Comparison of ENCODE assay signal across 11 cellular contexts in the genomic region with DNA sequence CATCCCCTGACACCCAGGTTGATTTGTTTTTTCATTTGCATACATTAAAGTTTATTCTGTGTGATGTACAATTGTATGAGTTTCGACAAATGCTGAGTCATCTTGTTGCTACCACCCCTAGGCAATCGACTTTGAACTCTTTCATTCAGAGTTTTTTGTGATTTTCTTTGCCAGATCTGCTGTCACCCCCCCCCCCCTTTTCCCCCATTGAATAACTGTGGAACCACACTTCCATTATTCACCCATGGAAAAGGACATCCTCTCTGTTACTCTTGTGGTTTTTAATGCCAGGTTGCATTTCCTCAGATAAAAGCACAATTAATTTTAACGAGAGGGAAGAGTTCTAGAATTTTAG. TPM values are rescaled to one million over a fixed set of nuclear protein-coding genes. Genes with fewer than 3 reads are reported as not detected.
DNase-seq lines count a peak whose midpoint lies in the region; ATAC-seq, FAIRE-seq and TF ChIP-seq lines count a peak whose summit lies in the region.
"Had no signal": no experiment of that assay in that cellular context is flagged by ENCODE, and none has a peak within 500 bp of the region (broad histone marks: within the 10 kb centered on the region; RNA-seq: fewer than 3 reads in every experiment).

No MANE protein-coding gene starts in this region.

- H3K4me3 ChIP-seq in endothelial cell of umbilical vein (replicated peaks in 1 of 3; ENCODE audit: insufficient read depth in 1 of 3, low read depth in 1 of 3, low read length in 3 of 3): no peak overlapping the region
- H3K4me3 ChIP-seq in small intestine (ENCODE audit: low read depth in 1 of 2, low read length in 2 of 2): no peak overlapping the region
- H3K4me3 ChIP-seq: coronary artery, MG63 had no signal

- H3K4me1 ChIP-seq in endothelial cell of umbilical vein (ENCODE audit: control insufficient read depth, extremely low read depth, insufficient read depth, low read length) (peaks cover 35% of the 10 kb centered on the region), small intestine (ENCODE audit: control insufficient read depth in 2 of 2, insufficient read depth in 1 of 2, low read depth in 1 of 2, low read length in 1 of 2) (peaks cover 19 to 42% of the 10 kb centered on the region in 2 donors)

- H3K27ac ChIP-seq in RWPE1: peak overlapping the region; percentile 58
- no peak overlapping the region for H3K27ac ChIP-seq in endothelial cell of umbilical vein (ENCODE audit: insufficient read depth, low read depth, low read length)
- peak overlapping the region in 1 of 2 donors; percentile 79 for H3K27ac ChIP-seq in small intestine (ENCODE audit: low read depth in 1 of 2, low read length in 1 of 2)
- H3K27ac ChIP-seq: coronary artery had no signal

- TF ChIP-seq CTCF in RWPE1 (conservative IDR thresholded peaks at IDR 0.05; ENCODE audit: low read depth): no peak
- TF ChIP-seq CTCF in endothelial cell of umbilical vein (IDR thresholded peaks at IDR 0.05; ENCODE audit: extremely low read depth in 1 of 2, insufficient read depth in 1 of 2, low read depth in 1 of 2, low read length in 2 of 2): no peak

- FAIRE-seq in endothelial cell of umbilical vein (lab: Jason Lieb, UNC): peak; percentile 42
- no peak for FAIRE-seq in small intestine (lab: Jason Lieb, UNC)

- 8 to 26% (median 19%) methylated on average over 3 of the region's 3 CpGs for WGBS in small intestine, 3 donors

- H3K36me3 Mint-ChIP-seq in activated CD4-positive, alpha-beta T cell treated with anti-CD3 and anti-CD28 coated beads, Interleukin-2, amount 10 ng/mL, durations not matched to agents 7 days and 5 days (ENCODE audit: low read depth): peaks cover 32% of the 10 kb centered on the region

- H3K4me3 Mint-ChIP-seq in activated CD4-positive, alpha-beta T cell treated with anti-CD3 and anti-CD28 coated beads, Interleukin-2, amount 10 ng/mL, durations not matched to agents 7 days and 5 days: no peak overlapping the region

- H4K20me1 ChIP-seq in endothelial cell of umbilical vein (replicated peaks; ENCODE audit: control insufficient read depth, extremely low read depth, insufficient read depth, low read length): peaks cover 13% of the 10 kb centered on the region

- H3K27me3 ChIP-seq in endothelial cell of umbilical vein (ENCODE audit: control insufficient read depth in 2 of 2, insufficient read depth in 2 of 2, low read length in 2 of 2) (no peaks in the 10 kb centered on the region), small intestine (ENCODE audit: control insufficient read depth in 2 of 2, insufficient read depth in 2 of 2, low read length in 2 of 2) (no peaks in the 10 kb centered on the region)
- H3K27me3 ChIP-seq: MG63 had no signal

- H3K27me3 Mint-ChIP-seq in activated CD4-positive, alpha-beta T cell treated with anti-CD3 and anti-CD28 coated beads, Interleukin-2, amount 10 ng/mL, durations not matched to agents 7 days and 5 days: no peaks in the 10 kb centered on the region

- H3K9me3 ChIP-seq in endothelial cell of umbilical vein (replicated peaks; ENCODE audit: control insufficient read depth, insufficient read depth, low read length) (no peaks in the 10 kb centered on the region), small intestine (ENCODE audit: control insufficient read depth, low read depth) (no peaks in the 10 kb centered on the region)
- H3K9me3 ChIP-seq: MG63 had no signal

- intact Hi-C loops in endothelial cell of umbilical vein (cut with micrococcal nuclease): no loop called here

- no peak overlapping the region for H2AFZ ChIP-seq in endothelial cell of umbilical vein (ENCODE audit: low read depth, low read length)

- dilution Hi-C loops in endothelial cell of umbilical vein (cut with MboI; ENCODE audit: extremely low pct_ligation_motif_present, low sequenced_read_pairs): no loop called here

- H3K9me3 Mint-ChIP-seq in activated CD4-positive, alpha-beta T cell treated with anti-CD3 and anti-CD28 coated beads, Interleukin-2, amount 10 ng/mL, durations not matched to agents 7 days and 5 days: no peaks in the 10 kb centered on the region

- TF ChIP-seq POLR2A in endothelial cell of umbilical vein (IDR thresholded peaks at IDR 0.05; ENCODE audit: low read depth, low read length): no peak

- peak overlapping the region; percentile 17 for H3K27ac Mint-ChIP-seq in activated CD4-positive, alpha-beta T cell treated with anti-CD3 and anti-CD28 coated beads, Interleukin-2, amount 10 ng/mL, durations not matched to agents 7 days and 5 days

- peaks cover 81% of the 10 kb centered on the region for H3K4me1 Mint-ChIP-seq in activated CD4-positive, alpha-beta T cell treated with anti-CD3 and anti-CD28 coated beads, Interleukin-2, amount 10 ng/mL, durations not matched to agents 7 days and 5 days

- no peak for DNase-seq in activated CD4-positive, alpha-beta T cell treated with anti-CD3 and anti-CD28 coated beads, Interleukin-2, amount 10 ng/mL, durations not matched to agents 7 days and 5 days
- no peak for DNase-seq in activated CD4-positive, alpha-beta T cell treated with anti-CD3 and anti-CD28 coated beads for 4 hours
- DNase-seq in RWPE1 (ENCODE audit: low spot score) (peak; percentile 38), endothelial cell of umbilical vein (ENCODE audit: low read depth, low spot score) (no peak), small intestine (peak; percentile 43)
- DNase-seq: MG63, posterior cingulate gyrus had no signal

- CTCF ChIA-PET in activated CD4-positive, alpha-beta T cell treated with anti-CD3 and anti-CD28 coated beads, Interleukin-2, amount 10 ng/mL, durations not matched to agents 7 days and 5 days (lab: Charles Lee): no interaction called here
- CTCF ChIA-PET in RWPE1 (lab: Yijun Ruan, JAX) (no interaction called here), endothelial cell of umbilical vein (lab: Charles Lee) (interaction anchor here (2.8 kb wide), 1 partner anchor 11 kb away, joined by 11 read pairs; no protein-coding TSS in a partner anchor)

- H3K9ac ChIP-seq in endothelial cell of umbilical vein (replicated peaks; ENCODE audit: extremely low read depth, insufficient read depth, low read length): no peak overlapping the region

- POLR2A ChIA-PET in activated CD4-positive, alpha-beta T cell treated with anti-CD3 and anti-CD28 coated beads, Interleukin-2, amount 10 ng/mL, durations not matched to agents 7 days and 5 days (lab: Charles Lee): no interaction called here
- POLR2A ChIA-PET in RWPE1 (lab: Yijun Ruan, JAX; ENCODE audit: low non-redundant PET): no interaction called here
- POLR2A ChIA-PET in endothelial cell of umbilical vein (lab: Charles Lee): no interaction called here

- no TSS peak for BruUV-seq in endothelial cell of umbilical vein (replicated peaks; lab: Mats Ljungman, UMichigan)

- H3K36me3 ChIP-seq in endothelial cell of umbilical vein (ENCODE audit: control insufficient read depth in 2 of 2, extremely low read depth in 1 of 2, insufficient read depth in 2 of 2, low read length in 2 of 2) (no peaks in the 10 kb centered on the region), small intestine (ENCODE audit: control insufficient read depth in 2 of 2, insufficient read depth in 2 of 2, low read length in 2 of 2) (no peaks in the 10 kb centered on the region)

- no peaks in the 10 kb centered on the region for H3K9me1 ChIP-seq in endothelial cell of umbilical vein (replicated peaks; ENCODE audit: control insufficient read depth, extremely low read depth, insufficient read depth, low read length)

- ATAC-seq in HG03095 (IDR thresholded peaks at IDR 0.05; ENCODE audit: unreplicated experiment): no peak
- ATAC-seq in GM18868 (IDR thresholded peaks at IDR 0.05; ENCODE audit: unreplicated experiment): no peak
- no peak for ATAC-seq in HG02870 (IDR thresholded peaks at IDR 0.05; ENCODE audit: unreplicated experiment)

- peak overlapping the region; percentile 27 for H3K4me2 ChIP-seq in endothelial cell of umbilical vein (ENCODE audit: insufficient read depth, low read length)

- H3K79me2 ChIP-seq in endothelial cell of umbilical vein (ENCODE audit: control insufficient read depth, insufficient read depth, low read length): peaks cover 97% of the 10 kb centered on the region

TF ChIP-seq in endothelial cell of umbilical vein, 7 proteins besides CTCF, POLR2A, EP300 and RAD21:
- no peak for TF ChIP-seq JUN (IDR thresholded peaks at IDR 0.05; ENCODE audit: borderline replicate concordance, insufficient read depth, insufficient read length, low read depth)
- no peak for TF ChIP-seq GATA2 (IDR thresholded peaks at IDR 0.05; ENCODE audit: insufficient read depth, insufficient read length, low read depth, low read length)
- TF ChIP-seq POLR2AphosphoS5 (IDR thresholded peaks at IDR 0.05; ENCODE audit: insufficient read depth, low read depth, low read length): no peak
- TF ChIP-seq, protein P1, sequence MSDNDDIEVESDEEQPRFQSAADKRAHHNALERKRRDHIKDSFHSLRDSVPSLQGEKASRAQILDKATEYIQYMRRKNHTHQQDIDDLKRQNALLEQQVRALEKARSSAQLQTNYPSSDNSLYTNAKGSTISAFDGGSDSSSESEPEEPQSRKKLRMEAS (IDR thresholded peaks at IDR 0.05; ENCODE audit: insufficient read depth, insufficient read length): no peak
TF ChIP-seq in endothelial cell of umbilical vein: peak in this region for 0.

RNA-seq across cellular contexts. Expression of gene FAM120AOS, which starts 13.7 kb away (rescaled TPM):
- 10 to 100 TPM; 34.9 to 35.4 TPM for total RNA-seq in activated CD4-positive, alpha-beta T cell treated with anti-CD3 and anti-CD28 coated beads, Interleukin-2, amount 10 ng/mL, durations not matched to agents 7 days and 5 days
- total RNA-seq in endothelial cell of umbilical vein: 28.8 and 32.4 TPM in 2 replicates
- polyA plus RNA-seq in endothelial cell of umbilical vein (25.9 and 26.4 TPM in 2 replicates), small intestine (10 to 100 TPM; 29.7 to 32.7 (median 31.3) TPM)
- 27.5 and 29.1 TPM in 2 replicates for polyA plus RNA-seq in endothelial cell of umbilical vein (2011; cell fraction: cytosol; rRNA removed)
- polyA plus RNA-seq in endothelial cell of umbilical vein (2011; cell fraction: nucleus; rRNA removed): 19.3 and 19.6 TPM in 2 replicates
- 25.8 and 35.4 TPM in 2 replicates for polyA plus RNA-seq in endothelial cell of umbilical vein (2012)
- 20.2 and 25.1 TPM in 2 replicates for polyA minus RNA-seq in endothelial cell of umbilical vein
- polyA minus RNA-seq in endothelial cell of umbilical vein (2011; cell fraction: cytosol; rRNA and poly(A)+ RNA removed): 18.7 TPM
- 15.3 and 19.0 TPM in 2 replicates for polyA minus RNA-seq in endothelial cell of umbilical vein (2011; cell fraction: nucleus; rRNA and poly(A)+ RNA removed)

RNA-seq across cellular contexts. Expression of gene FAM120A, which starts 15.6 kb away (rescaled TPM):
- 100 to 1,000 TPM; 118 to 135 TPM for total RNA-seq in activated CD4-positive, alpha-beta T cell treated with anti-CD3 and anti-CD28 coated beads, Interleukin-2, amount 10 ng/mL, durations not matched to agents 7 days and 5 days
- 116 and 126 TPM in 2 replicates for total RNA-seq in endothelial cell of umbilical vein
- polyA plus RNA-seq in endothelial cell of umbilical vein: 62.6 and 66.8 TPM in 2 replicates
- polyA plus RNA-seq in endothelial cell of umbilical vein (2011; cell fraction: cytosol; rRNA removed): 70.5 and 71.0 TPM in 2 replicates
- polyA plus RNA-seq in endothelial cell of umbilical vein (2011; cell fraction: nucleus; rRNA removed): 72.3 and 84.7 TPM in 2 replicates
- 100 and 102 TPM in 2 replicates for polyA plus RNA-seq in endothelial cell of umbilical vein (2012)
- polyA minus RNA-seq in endothelial cell of umbilical vein: 131 and 141 TPM in 2 replicates
- polyA minus RNA-seq in endothelial cell of umbilical vein (2011; cell fraction: cytosol; rRNA and poly(A)+ RNA removed): 142 TPM
- 124 and 134 TPM in 2 replicates for polyA minus RNA-seq in endothelial cell of umbilical vein (2011; cell fraction: nucleus; rRNA and poly(A)+ RNA removed)
- polyA plus RNA-seq in small intestine: 10 to 100 TPM; 36.2 to 82.9 (median 48.3) TPM

Comparison
In these comparisons a context has a peak if more than half of its experiments do, and no peak if none do; other contexts are left out.
1. DNase-seq: peak in RWPE1 (single experiment) and small intestine (single experiment); none in activated CD4-positive, alpha-beta T cell treated with anti-CD3 and anti-CD28 coated beads, Interleukin-2, amount 10 ng/mL, durations not matched to agents 7 days and 5 days (single experiment), activated CD4-positive, alpha-beta T cell treated with anti-CD3 and anti-CD28 coated beads for 4 hours (0 of 2) and endothelial cell of umbilical vein (single experiment).